ENCODE assay signal across 1 cellular context in genomic region chr10:73772280-73773151, GRCh38.
TF ChIP-seq lines count a peak whose summit lies in the region.

No MANE protein-coding gene starts in this region.

TF ChIP-seq in K562, 482 proteins besides CTCF, POLR2A, EP300 and RAD21 (continues in another document):
- TF ChIP-seq, protein P1, sequence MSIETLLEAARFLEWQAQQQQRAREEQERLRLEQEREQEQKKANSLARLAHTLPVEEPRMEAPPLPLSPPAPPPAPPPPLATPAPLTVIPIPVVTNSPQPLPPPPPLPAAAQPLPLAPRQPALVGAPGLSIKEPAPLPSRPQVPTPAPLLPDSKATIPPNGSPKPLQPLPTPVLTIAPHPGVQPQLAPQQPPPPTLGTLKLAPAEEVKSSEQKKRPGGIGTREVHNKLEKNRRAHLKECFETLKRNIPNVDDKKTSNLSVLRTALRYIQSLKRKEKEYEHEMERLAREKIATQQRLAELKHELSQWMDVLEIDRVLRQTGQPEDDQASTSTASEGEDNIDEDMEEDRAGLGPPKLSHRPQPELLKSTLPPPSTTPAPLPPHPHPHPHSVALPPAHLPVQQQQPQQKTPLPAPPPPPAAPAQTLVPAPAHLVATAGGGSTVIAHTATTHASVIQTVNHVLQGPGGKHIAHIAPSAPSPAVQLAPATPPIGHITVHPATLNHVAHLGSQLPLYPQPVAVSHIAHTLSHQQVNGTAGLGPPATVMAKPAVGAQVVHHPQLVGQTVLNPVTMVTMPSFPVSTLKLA (conservative IDR thresholded peaks at IDR 0.05), result peak; percentile 77 to 92
- no peak for TF ChIP-seq ILK (tag; IDR thresholded peaks at IDR 0.05; ENCODE audit: borderline replicate concordance, low read depth)
- TF ChIP-seq NUFIP1 (IDR thresholded peaks at IDR 0.05; ENCODE audit: partially characterized antibody), result no peak
- TF ChIP-seq, protein P2, sequence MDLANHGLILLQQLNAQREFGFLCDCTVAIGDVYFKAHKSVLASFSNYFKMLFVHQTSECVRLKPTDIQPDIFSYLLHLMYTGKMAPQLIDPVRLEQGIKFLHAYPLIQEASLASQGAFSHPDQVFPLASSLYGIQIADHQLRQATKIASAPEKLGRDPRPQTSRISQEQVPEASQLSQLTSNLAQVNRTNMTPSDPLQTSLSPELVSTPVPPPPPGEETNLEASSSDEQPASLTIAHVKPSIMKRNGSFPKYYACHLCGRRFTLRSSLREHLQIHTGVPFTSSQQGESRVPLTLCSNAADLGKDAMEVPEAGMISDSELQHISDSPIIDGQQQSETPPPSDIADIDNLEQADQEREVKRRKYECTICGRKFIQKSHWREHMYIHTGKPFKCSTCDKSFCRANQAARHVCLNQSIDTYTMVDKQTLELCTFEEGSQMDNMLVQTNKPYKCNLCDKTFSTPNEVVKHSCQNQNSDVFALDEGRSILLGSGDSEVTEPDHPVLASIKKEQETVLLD (IDR thresholded peaks at IDR 0.05), result peak; percentile 70; the same call in 1 of the 2 replicates
- TF ChIP-seq IRF2 (CRISPR knock-in tag; IDR thresholded peaks at IDR 0.05), result no peak
- no peak for TF ChIP-seq MTF1 (CRISPR knock-in tag; IDR thresholded peaks at IDR 0.05; ENCODE audit: borderline replicate concordance)
- TF ChIP-seq PTRF (tag; IDR thresholded peaks at IDR 0.05), result no peak
- TF ChIP-seq KDM5B (IDR thresholded peaks at IDR 0.05; ENCODE audit: insufficient replicate concordance, low read depth, low read length), result peak; percentile 72
- TF ChIP-seq, protein P3, sequence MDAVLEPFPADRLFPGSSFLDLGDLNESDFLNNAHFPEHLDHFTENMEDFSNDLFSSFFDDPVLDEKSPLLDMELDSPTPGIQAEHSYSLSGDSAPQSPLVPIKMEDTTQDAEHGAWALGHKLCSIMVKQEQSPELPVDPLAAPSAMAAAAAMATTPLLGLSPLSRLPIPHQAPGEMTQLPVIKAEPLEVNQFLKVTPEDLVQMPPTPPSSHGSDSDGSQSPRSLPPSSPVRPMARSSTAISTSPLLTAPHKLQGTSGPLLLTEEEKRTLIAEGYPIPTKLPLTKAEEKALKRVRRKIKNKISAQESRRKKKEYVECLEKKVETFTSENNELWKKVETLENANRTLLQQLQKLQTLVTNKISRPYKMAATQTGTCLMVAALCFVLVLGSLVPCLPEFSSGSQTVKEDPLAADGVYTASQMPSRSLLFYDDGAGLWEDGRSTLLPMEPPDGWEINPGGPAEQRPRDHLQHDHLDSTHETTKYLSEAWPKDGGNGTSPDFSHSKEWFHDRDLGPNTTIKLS (IDR thresholded peaks at IDR 0.05; ENCODE audit: borderline replicate concordance, low read depth), result peak; percentile 81; the same call in 1 of the 2 replicates
- TF ChIP-seq, protein P4, sequence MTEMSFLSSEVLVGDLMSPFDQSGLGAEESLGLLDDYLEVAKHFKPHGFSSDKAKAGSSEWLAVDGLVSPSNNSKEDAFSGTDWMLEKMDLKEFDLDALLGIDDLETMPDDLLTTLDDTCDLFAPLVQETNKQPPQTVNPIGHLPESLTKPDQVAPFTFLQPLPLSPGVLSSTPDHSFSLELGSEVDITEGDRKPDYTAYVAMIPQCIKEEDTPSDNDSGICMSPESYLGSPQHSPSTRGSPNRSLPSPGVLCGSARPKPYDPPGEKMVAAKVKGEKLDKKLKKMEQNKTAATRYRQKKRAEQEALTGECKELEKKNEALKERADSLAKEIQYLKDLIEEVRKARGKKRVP (CRISPR knock-in tag; IDR thresholded peaks at IDR 0.05), result peak; percentile 75
- TF ChIP-seq DMBX1 (CRISPR knock-in tag; IDR thresholded peaks at IDR 0.05; ENCODE audit: borderline replicate concordance), result peak; percentile 69; the same call in 1 of the 2 replicates
- peak; percentile 89 for TF ChIP-seq ZNF766 (CRISPR knock-in tag; conservative IDR thresholded peaks at IDR 0.05)
- TF ChIP-seq HIVEP1 (CRISPR knock-in tag; IDR thresholded peaks at IDR 0.05), result no peak
- TF ChIP-seq, protein P5, sequence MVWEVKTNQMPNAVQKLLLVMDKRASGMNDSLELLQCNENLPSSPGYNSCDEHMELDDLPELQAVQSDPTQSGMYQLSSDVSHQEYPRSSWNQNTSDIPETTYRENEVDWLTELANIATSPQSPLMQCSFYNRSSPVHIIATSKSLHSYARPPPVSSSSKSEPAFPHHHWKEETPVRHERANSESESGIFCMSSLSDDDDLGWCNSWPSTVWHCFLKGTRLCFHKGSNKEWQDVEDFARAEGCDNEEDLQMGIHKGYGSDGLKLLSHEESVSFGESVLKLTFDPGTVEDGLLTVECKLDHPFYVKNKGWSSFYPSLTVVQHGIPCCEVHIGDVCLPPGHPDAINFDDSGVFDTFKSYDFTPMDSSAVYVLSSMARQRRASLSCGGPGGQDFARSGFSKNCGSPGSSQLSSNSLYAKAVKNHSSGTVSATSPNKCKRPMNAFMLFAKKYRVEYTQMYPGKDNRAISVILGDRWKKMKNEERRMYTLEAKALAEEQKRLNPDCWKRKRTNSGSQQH (CRISPR knock-in tag; IDR thresholded peaks at IDR 0.05), result peak; percentile 98; the same call in 1 of the 2 replicates
- TF ChIP-seq, protein P6, sequence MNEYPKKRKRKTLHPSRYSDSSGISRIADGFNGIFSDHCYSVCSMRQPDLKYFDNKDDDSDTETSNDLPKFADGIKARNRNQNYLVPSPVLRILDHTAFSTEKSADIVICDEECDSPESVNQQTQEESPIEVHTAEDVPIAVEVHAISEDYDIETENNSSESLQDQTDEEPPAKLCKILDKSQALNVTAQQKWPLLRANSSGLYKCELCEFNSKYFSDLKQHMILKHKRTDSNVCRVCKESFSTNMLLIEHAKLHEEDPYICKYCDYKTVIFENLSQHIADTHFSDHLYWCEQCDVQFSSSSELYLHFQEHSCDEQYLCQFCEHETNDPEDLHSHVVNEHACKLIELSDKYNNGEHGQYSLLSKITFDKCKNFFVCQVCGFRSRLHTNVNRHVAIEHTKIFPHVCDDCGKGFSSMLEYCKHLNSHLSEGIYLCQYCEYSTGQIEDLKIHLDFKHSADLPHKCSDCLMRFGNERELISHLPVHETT (CRISPR knock-in tag; conservative IDR thresholded peaks at IDR 0.05 in 1 of 2, IDR thresholded peaks at IDR 0.05 in 1 of 2), result peak in 1 of 2 experiments; percentile 98; a peak in 2 of 4 replicates
- no peak for TF ChIP-seq DLX4 (CRISPR knock-in tag; IDR thresholded peaks at IDR 0.05)
- TF ChIP-seq THRB (CRISPR knock-in tag; conservative IDR thresholded peaks at IDR 0.05), result peak; percentile 98
- peak; percentile 85 for TF ChIP-seq PHF20 (IDR thresholded peaks at IDR 0.05; ENCODE audit: partially characterized antibody)
- peak; percentile 58 for TF ChIP-seq POLR2AphosphoS5 (IDR thresholded peaks at IDR 0.05; ENCODE audit: control insufficient read depth, insufficient read depth, low read depth, low read length)
- TF ChIP-seq HNRNPH1 (optimal IDR thresholded peaks at IDR 0.05; ENCODE audit: low read depth, low read length), result no peak
- peak; percentile 94 for TF ChIP-seq MTA3 (IDR thresholded peaks at IDR 0.05; ENCODE audit: borderline replicate concordance)
- TF ChIP-seq DACH1 (IDR thresholded peaks at IDR 0.05; ENCODE audit: partially characterized antibody), result peak; percentile 25
- no peak for TF ChIP-seq MTA2 (IDR thresholded peaks at IDR 0.05; ENCODE audit: low read depth)
- TF ChIP-seq, protein P7, sequence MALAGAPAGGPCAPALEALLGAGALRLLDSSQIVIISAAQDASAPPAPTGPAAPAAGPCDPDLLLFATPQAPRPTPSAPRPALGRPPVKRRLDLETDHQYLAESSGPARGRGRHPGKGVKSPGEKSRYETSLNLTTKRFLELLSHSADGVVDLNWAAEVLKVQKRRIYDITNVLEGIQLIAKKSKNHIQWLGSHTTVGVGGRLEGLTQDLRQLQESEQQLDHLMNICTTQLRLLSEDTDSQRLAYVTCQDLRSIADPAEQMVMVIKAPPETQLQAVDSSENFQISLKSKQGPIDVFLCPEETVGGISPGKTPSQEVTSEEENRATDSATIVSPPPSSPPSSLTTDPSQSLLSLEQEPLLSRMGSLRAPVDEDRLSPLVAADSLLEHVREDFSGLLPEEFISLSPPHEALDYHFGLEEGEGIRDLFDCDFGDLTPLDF (CRISPR knock-in tag; IDR thresholded peaks at IDR 0.05), result peak; percentile 84
- TF ChIP-seq GABPA (tag; conservative IDR thresholded peaks at IDR 0.05; ENCODE audit: low read depth), result peak; percentile 80
- peak; percentile 60; the same call in 1 of the 2 replicates for TF ChIP-seq PHF21A (IDR thresholded peaks at IDR 0.05; ENCODE audit: borderline replicate concordance, low read depth)
- peak; percentile 81 to 86 for TF ChIP-seq SIN3A (IDR thresholded peaks at IDR 0.05; ENCODE audit: borderline replicate concordance in 2 of 2, control insufficient read depth in 1 of 2, low read depth in 2 of 2, low read length in 2 of 2)
- TF ChIP-seq ZBTB26 (CRISPR knock-in tag; IDR thresholded peaks at IDR 0.05), result peak; percentile 93
- peak; percentile 86; the same call in 1 of the 2 replicates for TF ChIP-seq ESRRB (CRISPR knock-in tag; IDR thresholded peaks at IDR 0.05; ENCODE audit: borderline replicate concordance)
- peak; percentile 93 for TF ChIP-seq SP1 (CRISPR knock-in tag; IDR thresholded peaks at IDR 0.05)
- peak; percentile 82; the same call in 1 of the 2 replicates for TF ChIP-seq AFF4 (CRISPR knock-in tag; IDR thresholded peaks at IDR 0.05)
- TF ChIP-seq, protein P8, sequence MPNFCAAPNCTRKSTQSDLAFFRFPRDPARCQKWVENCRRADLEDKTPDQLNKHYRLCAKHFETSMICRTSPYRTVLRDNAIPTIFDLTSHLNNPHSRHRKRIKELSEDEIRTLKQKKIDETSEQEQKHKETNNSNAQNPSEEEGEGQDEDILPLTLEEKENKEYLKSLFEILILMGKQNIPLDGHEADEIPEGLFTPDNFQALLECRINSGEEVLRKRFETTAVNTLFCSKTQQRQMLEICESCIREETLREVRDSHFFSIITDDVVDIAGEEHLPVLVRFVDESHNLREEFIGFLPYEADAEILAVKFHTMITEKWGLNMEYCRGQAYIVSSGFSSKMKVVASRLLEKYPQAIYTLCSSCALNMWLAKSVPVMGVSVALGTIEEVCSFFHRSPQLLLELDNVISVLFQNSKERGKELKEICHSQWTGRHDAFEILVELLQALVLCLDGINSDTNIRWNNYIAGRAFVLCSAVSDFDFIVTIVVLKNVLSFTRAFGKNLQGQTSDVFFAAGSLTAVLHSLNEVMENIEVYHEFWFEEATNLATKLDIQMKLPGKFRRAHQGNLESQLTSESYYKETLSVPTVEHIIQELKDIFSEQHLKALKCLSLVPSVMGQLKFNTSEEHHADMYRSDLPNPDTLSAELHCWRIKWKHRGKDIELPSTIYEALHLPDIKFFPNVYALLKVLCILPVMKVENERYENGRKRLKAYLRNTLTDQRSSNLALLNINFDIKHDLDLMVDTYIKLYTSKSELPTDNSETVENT (CRISPR knock-in tag; IDR thresholded peaks at IDR 0.05), result peak; percentile 92
- no peak for TF ChIP-seq FOXM1 (IDR thresholded peaks at IDR 0.05; ENCODE audit: low read depth)
- peak; percentile 88; the same call in 1 of the 2 replicates for TF ChIP-seq FOXM1 (CRISPR knock-in tag; IDR thresholded peaks at IDR 0.05; ENCODE audit: low read depth)
- TF ChIP-seq ATF1 (CRISPR knock-in tag; IDR thresholded peaks at IDR 0.05), result peak; percentile 85
- peak; percentile 96 for TF ChIP-seq ATF1 (tag; IDR thresholded peaks at IDR 0.05)
- peak; percentile 98 for TF ChIP-seq ERF (CRISPR knock-in tag; IDR thresholded peaks at IDR 0.05)
- TF ChIP-seq ZSCAN32 (CRISPR knock-in tag; IDR thresholded peaks at IDR 0.05), result peak; percentile 77; the same call in 1 of the 2 replicates
